In genomic region chr1:40592107-40592773, GRCh38 we compare ENCODE assay signal across 8 cellular contexts.
A peak's percentile ranks its signal among the peaks of the same experiment; 100 is the strongest.
DNase-seq lines count a peak whose midpoint lies in the region; ATAC-seq, FAIRE-seq and TF ChIP-seq lines count a peak whose summit lies in the region.

No MANE protein-coding gene starts in this region.

- H3K36me3 ChIP-seq in adipocyte (ENCODE audit: control insufficient read depth, insufficient read depth, low read length, severe bottlenecking) (no peaks in the 10 kb centered on the region), keratinocyte (ENCODE audit: control insufficient read depth in 2 of 2, extremely low read depth in 1 of 2, insufficient read depth in 2 of 2, low read length in 2 of 2) (no peaks in the 10 kb centered on the region)

- H3K4me3 ChIP-seq in adipocyte (ENCODE audit: low read length) (no peak overlapping the region), keratinocyte (ENCODE audit: control insufficient read depth in 2 of 3, extremely low read depth in 1 of 3, insufficient read depth in 2 of 3, low read depth in 1 of 3, low read length in 3 of 3) (no peak overlapping the region)

- H2AFZ ChIP-seq in keratinocyte (ENCODE audit: control insufficient read depth, low read length), result no peak overlapping the region

- no peak overlapping the region for H3K4me2 ChIP-seq in keratinocyte (ENCODE audit: control insufficient read depth, extremely low read depth, insufficient read depth, low read depth, low read length)

- H3K9ac ChIP-seq in adipocyte (ENCODE audit: low read length) (no peak overlapping the region), keratinocyte (ENCODE audit: control insufficient read depth, extremely low read depth, insufficient read depth, low read length) (no peak overlapping the region)

- H3K9me3 ChIP-seq in adipocyte (ENCODE audit: control insufficient read depth, low read length) (no peaks in the 10 kb centered on the region), keratinocyte (ENCODE audit: control insufficient read depth, low read depth, low read length) (no peaks in the 10 kb centered on the region)

- no peaks in the 10 kb centered on the region for H4K20me1 ChIP-seq in keratinocyte (ENCODE audit: control insufficient read depth, extremely low read depth, insufficient read depth, low read length)

- peak; percentile 53 for FAIRE-seq in keratinocyte (lab: Jason Lieb, UNC)

- H3K4me1 ChIP-seq in adipocyte (ENCODE audit: control insufficient read depth, insufficient read depth, low read length), result no peaks in the 10 kb centered on the region
- H3K4me1 ChIP-seq in keratinocyte (ENCODE audit: control insufficient read depth, extremely low read depth, insufficient read depth, low read length), result no peaks in the 10 kb centered on the region

- H3K79me2 ChIP-seq in keratinocyte (ENCODE audit: control insufficient read depth, insufficient read depth, low read length), result no peaks in the 10 kb centered on the region

- no peaks in the 10 kb centered on the region for H3K9me1 ChIP-seq in keratinocyte (ENCODE audit: control insufficient read depth, extremely low read depth, insufficient read depth, low read length)

- TF ChIP-seq CTCF in keratinocyte (optimal IDR thresholded peaks at IDR 0.05 in 1 of 3, IDR thresholded peaks at IDR 0.05 in 1 of 3, conservative IDR thresholded peaks at IDR 0.05 in 1 of 3; ENCODE audit: extremely low read depth in 1 of 3, insufficient read depth in 2 of 3, low read length in 3 of 3), result peak; percentile 54 to 75 (median 64)

- DNase-seq in NCI-H82 (lab: John Stamatoyannopoulos, UW), result peak; percentile 57
- DNase-seq in NCI-H82 treated with DMSO at 0.1 percent for 48 hours (lab: John Stamatoyannopoulos, UW; ENCODE audit: unreplicated experiment), result no peak
- peak; percentile 48 for DNase-seq in NCI-H1694 (lab: John Stamatoyannopoulos, UW)
- DNase-seq in adipocyte (ENCODE audit: low read depth), result peak; percentile 48
- DNase-seq in keratinocyte (ENCODE audit: low read depth, low spot score), result no peak
- no peak for DNase-seq in activated gamma-delta T cell treated with Interleukin-2 at 50 U/mL for 16 hours
- no peak for DNase-seq in activated CD8-positive, alpha-beta memory T cell treated with anti-CD3 and anti-CD28 coated beads for 24 hours

- no peak for ATAC-seq in HG02870 (IDR thresholded peaks at IDR 0.05; ENCODE audit: unreplicated experiment)

- dilution Hi-C loops in keratinocyte (cut with MboI; ENCODE audit: extremely low pct_ligation_motif_present, low sequenced_read_pairs), result no loop called here

- peaks cover 26% of the 10 kb centered on the region for H3K27me3 ChIP-seq in adipocyte (replicated peaks; ENCODE audit: control insufficient read depth, insufficient read depth, low read length)
- H3K27me3 ChIP-seq in keratinocyte (ENCODE audit: control insufficient read depth, extremely low read depth, insufficient read depth, low read length), result no peaks in the 10 kb centered on the region

- H3K27ac ChIP-seq in keratinocyte (ENCODE audit: control insufficient read depth, insufficient read depth, low read length), result no peak overlapping the region

Comparison
In these comparisons a context has a peak if more than half of its experiments do, and no peak if none do; other contexts are left out.
1. DNase-seq: peak in NCI-H82 (single experiment), NCI-H1694 (single experiment) and adipocyte (single experiment); none in NCI-H82 treated with DMSO at 0.1 percent for 48 hours (single experiment), keratinocyte (single experiment), activated gamma-delta T cell treated with Interleukin-2 at 50 U/mL for 16 hours (single experiment) and activated CD8-positive, alpha-beta memory T cell treated with anti-CD3 and anti-CD28 coated beads for 24 hours (single experiment).